In genomic region chr1:3473381-3473844, GRCh38 we compare ENCODE assay signal across 13 cellular contexts. TPM values are rescaled to one million over a fixed set of nuclear protein-coding genes. Genes with fewer than 3 reads are reported as not detected.
DNase-seq lines count a peak whose midpoint lies in the region; ATAC-seq and TF ChIP-seq lines count a peak whose summit lies in the region.
"Had no signal": no experiment of that assay in that cellular context is flagged by ENCODE, and none has a peak within 500 bp of the region (broad histone marks: within the 10 kb centered on the region; RNA-seq: fewer than 3 reads in every experiment).

No MANE protein-coding gene starts in this region.

- no peak for TF ChIP-seq POLR2A in transverse colon (IDR thresholded peaks at IDR 0.05)

- H3K9ac ChIP-seq in GM23248 (no peak overlapping the region), smooth muscle cell (ENCODE audit: low read depth) (no peak overlapping the region), mesendoderm (ENCODE audit: low read length) (no peak overlapping the region)

- H3K36me3 ChIP-seq in GM23248 (ENCODE audit: low read depth) (no peaks in the 10 kb centered on the region), smooth muscle cell (ENCODE audit: low read depth) (no peaks in the 10 kb centered on the region), mesendoderm (ENCODE audit: control insufficient read depth, insufficient read depth, low read length) (peaks cover 4% of the 10 kb centered on the region), transverse colon (no peaks in the 10 kb centered on the region)
- H3K36me3 ChIP-seq: heart left ventricle had no signal

- in situ Hi-C loops in GM23248 (cut with MboI): no loop called here
- in situ Hi-C loops in transverse colon (cut with MboI; ENCODE audit: low pct_ligation_motif_present in 1 of 4, low pct_unique_long_range_greater_than_20kb in 1 of 4, low sequenced_read_pairs in 3 of 4): no loop called here

- no peaks in the 10 kb centered on the region for H3K79me2 ChIP-seq in GM23248 (ENCODE audit: insufficient read depth)
- H3K79me2 ChIP-seq in smooth muscle cell (ENCODE audit: low read depth): no peaks in the 10 kb centered on the region
- H3K79me2 ChIP-seq in mesendoderm (ENCODE audit: control insufficient read depth, insufficient read depth, low read length): no peaks in the 10 kb centered on the region

- no peak overlapping the region for H2BK120ac ChIP-seq in mesendoderm (ENCODE audit: low read depth, low read length)

- H3K18ac ChIP-seq in mesendoderm (ENCODE audit: low read length): no peak overlapping the region

- H3F3A ChIP-seq in GM23248 (ENCODE audit: insufficient read depth): no peaks in the 10 kb centered on the region; the same call in 1 of the 2 replicates
- H3F3A ChIP-seq in smooth muscle cell (ENCODE audit: low read depth): peaks cover 10% of the 10 kb centered on the region

- TF ChIP-seq CTCF in smooth muscle cell (IDR thresholded peaks at IDR 0.05; ENCODE audit: borderline replicate concordance, insufficient read depth, poor library complexity, severe bottlenecking) (no peak), transverse colon (IDR thresholded peaks at IDR 0.05) (no peak)

- no peak overlapping the region for H4K5ac ChIP-seq in mesendoderm (ENCODE audit: low read length)

- H2AFZ ChIP-seq in GM23248 (no peak overlapping the region), smooth muscle cell (ENCODE audit: low read depth) (no peak overlapping the region)

- no peaks in the 10 kb centered on the region for H3K79me1 ChIP-seq in mesendoderm (ENCODE audit: low read length)

- H3K4me3 ChIP-seq in GM23248: no peak overlapping the region
- H3K4me3 ChIP-seq in smooth muscle cell: no peak overlapping the region
- H3K4me3 ChIP-seq in mesendoderm (ENCODE audit: low read length): no peak overlapping the region
- no peak overlapping the region for H3K4me3 ChIP-seq in transverse colon
- H3K4me3 ChIP-seq: heart left ventricle, K562, Peyer's patch had no signal

- no peak overlapping the region for H2BK5ac ChIP-seq in mesendoderm (ENCODE audit: low read length)

- no peak overlapping the region for H2BK15ac ChIP-seq in mesendoderm (replicated peaks; ENCODE audit: low read depth)

- H4K20me1 ChIP-seq in GM23248 (ENCODE audit: insufficient read depth) (no peaks in the 10 kb centered on the region), smooth muscle cell (ENCODE audit: low read depth) (no peaks in the 10 kb centered on the region)

- H3K23ac ChIP-seq in mesendoderm (ENCODE audit: low read length): no peak overlapping the region

- no peak for ATAC-seq in HG02798 (IDR thresholded peaks at IDR 0.05; ENCODE audit: poor library complexity, unreplicated experiment)
- ATAC-seq: heart left ventricle, K562 had no signal

- H2AK5ac ChIP-seq in mesendoderm (ENCODE audit: low read length): no peak overlapping the region

- no peak overlapping the region for H3K56ac ChIP-seq in mesendoderm (ENCODE audit: low read length)

- no peak overlapping the region for H3K4ac ChIP-seq in mesendoderm (ENCODE audit: low read depth, low read length)

- TF ChIP-seq EP300 in transverse colon (IDR thresholded peaks at IDR 0.05; ENCODE audit: low read depth): no peak

- DNase-seq in GM23248: peak; percentile 91
- peak; percentile 44 for DNase-seq in T1000 (lab: John Stamatoyannopoulos, UW)
- peak; percentile 89 for DNase-seq in fibroblast of peridontal ligament (ENCODE audit: extremely low read depth)
- DNase-seq in smooth muscle cell (lab: John Stamatoyannopoulos, UW; ENCODE audit: unreplicated experiment): no peak
- no peak for DNase-seq in mesendoderm
- no peak for DNase-seq in transverse colon
- no peak for DNase-seq in UCSD-AML1 (lab: John Stamatoyannopoulos, UW; ENCODE audit: unreplicated experiment)
- DNase-seq: DMS153, Peyer's patch, trophoblast cell had no signal

- H3K4me2 ChIP-seq in GM23248 (ENCODE audit: unreplicated experiment) (no peak overlapping the region), smooth muscle cell (peak overlapping the region; percentile 24), mesendoderm (ENCODE audit: low read length) (no peak overlapping the region)

- H3K27me3 ChIP-seq in GM23248 (replicated peaks; ENCODE audit: insufficient read depth): no peaks in the 10 kb centered on the region
- H3K27me3 ChIP-seq in smooth muscle cell (ENCODE audit: low read depth): no peaks in the 10 kb centered on the region
- no peaks in the 10 kb centered on the region for H3K27me3 ChIP-seq in mesendoderm (ENCODE audit: insufficient read depth, low read length, poor library complexity)
- H3K27me3 ChIP-seq in transverse colon: no peaks in the 10 kb centered on the region
- H3K27me3 ChIP-seq: heart left ventricle, Peyer's patch had no signal

- H3K9me2 ChIP-seq in GM23248 (ENCODE audit: insufficient read depth): no peaks in the 10 kb centered on the region

- no peak overlapping the region for H4K8ac ChIP-seq in mesendoderm (ENCODE audit: low read depth, low read length)

- no peaks in the 10 kb centered on the region for H3K9me3 ChIP-seq in GM23248 (ENCODE audit: low read depth)
- H3K9me3 ChIP-seq in smooth muscle cell (replicated peaks; ENCODE audit: low read depth): no peaks in the 10 kb centered on the region
- no peaks in the 10 kb centered on the region for H3K9me3 ChIP-seq in transverse colon
- H3K9me3 ChIP-seq: heart left ventricle, Peyer's patch had no signal

- peaks cover 9% of the 10 kb centered on the region for H3K4me1 ChIP-seq in GM23248 (ENCODE audit: insufficient read depth)
- H3K4me1 ChIP-seq in smooth muscle cell (ENCODE audit: low read depth): peaks cover 15% of the 10 kb centered on the region
- H3K4me1 ChIP-seq in mesendoderm (ENCODE audit: control insufficient read depth, low read depth, low read length): peaks cover 5% of the 10 kb centered on the region
- H3K4me1 ChIP-seq in transverse colon: peaks cover 0 to 7% (median 0%) of the 10 kb centered on the region in 4 donors

- 1 to 6% methylated on average over 20 of the region's 20 CpGs for whole genome bisulfite sequencing in GM23248 (ENCODE audit: low coverage in 1 of 2, low lambda C conversion rate in 2 of 2, missing lambda C conversion rate in 2 of 2), 2 experiments
- WGBS in smooth muscle cell (ENCODE audit: low lambda C conversion rate): 66% methylated on average over 20 of the region's 20 CpGs
- no CpG with 5 or more reads among the region's 20 CpGs for WGBS in mesendoderm (ENCODE audit: extremely low coverage, insufficient coverage, low lambda C conversion rate)
- 65 to 78% methylated on average over 4 to 20 of the region's 20 CpGs for WGBS in transverse colon (ENCODE audit: low coverage in 1 of 2), 2 donors

- intact Hi-C loops in transverse colon (cut with DNase I; ENCODE audit: low total_unique reads): no loop called here

- H3K27ac ChIP-seq in GM23248 (no peak overlapping the region), smooth muscle cell (ENCODE audit: low read depth) (no peak overlapping the region), mesendoderm (ENCODE audit: low read depth, low read length) (no peak overlapping the region), transverse colon (no peak overlapping the region)
- H3K27ac ChIP-seq: heart left ventricle, Peyer's patch had no signal

RNA-seq across cellular contexts. Expression of gene ARHGEF16, which starts 18.9 kb away (rescaled TPM):
- not detected in 2 replicates for total RNA-seq in GM23248 (2014; rRNA removed; shearing (Covaris generic))
- polyA plus RNA-seq in GM23248 (2016; fragmentation: Nextera tagmentation; extraction: Ambion mirVana) (not detected in 2 replicates), smooth muscle cell (4.6 and 9.6 TPM in 2 replicates)
- total RNA-seq in smooth muscle cell (5.0 and 6.9 TPM in 2 replicates), transverse colon (100 to 1,000 TPM; 104 to 240 (median 145) TPM)
- polyA plus RNA-seq in mesendoderm (2013, experiment 1 of 2): 8.4 TPM
- 8.1 TPM for polyA plus RNA-seq in mesendoderm (2013, experiment 2 of 2)

Comparison
In these comparisons a context has a peak if more than half of its experiments do, and no peak if none do; other contexts are left out.
1. DNase-seq: peak in GM23248 (single experiment), T1000 (single experiment) and fibroblast of peridontal ligament (single experiment); none in smooth muscle cell (single experiment), mesendoderm (single experiment), transverse colon (single experiment) and UCSD-AML1 (single experiment).
2. RNA of gene ARHGEF16, which starts 18.9 kb away (total RNA-seq): 104 to 240 TPM in transverse colon; 5.0 to 6.9 TPM in smooth muscle cell and not detected in GM23248; every median in the first group is over 10 times any median in the second.